4 cellular contexts compared by ENCODE assay signal in the genomic region with DNA sequence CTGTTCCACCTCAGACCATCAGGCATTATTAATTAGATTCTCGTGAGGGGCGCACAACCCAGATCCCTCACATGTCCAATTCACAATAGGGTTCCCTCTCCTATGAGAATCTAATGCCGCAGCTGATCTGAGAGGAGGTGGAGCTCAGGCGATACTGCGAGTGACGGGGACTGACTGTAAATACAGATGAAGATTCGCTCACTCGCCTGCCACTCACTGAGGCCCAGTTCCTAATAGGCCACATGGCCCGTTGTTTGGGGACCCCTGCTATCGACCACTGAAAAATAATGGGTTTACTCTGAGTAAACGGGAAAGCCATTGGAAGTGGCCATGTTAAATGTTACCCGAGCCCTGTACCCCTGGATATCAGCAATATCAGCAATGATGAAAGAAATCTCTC.
A peak's percentile ranks its signal among the peaks of the same experiment; 100 is the strongest.
TF ChIP-seq lines count a peak whose summit lies in the region.

No MANE protein-coding gene starts in this region.

TF ChIP-seq in SK-N-SH, 30 proteins besides CTCF, POLR2A, EP300 and RAD21:
- TF ChIP-seq ZBTB33 (IDR thresholded peaks at IDR 0.05; ENCODE audit: borderline replicate concordance, low read depth) (no peak), PBX3 (IDR thresholded peaks at IDR 0.05) (peak; percentile 33; the same call in 1 of the 2 replicates)

TF ChIP-seq in SK-N-SH treated with all-trans-retinoic acid at 6 μM for 48 hours, 23 proteins besides CTCF, POLR2A, EP300 and RAD21:
- TF ChIP-seq CSDC2 (CRISPR knock-in tag; IDR thresholded peaks at IDR 0.05) (no peak), ARNTL (CRISPR knock-in tag; IDR thresholded peaks at IDR 0.05; ENCODE audit: borderline replicate concordance, low read depth) (no peak), ZNF565 (CRISPR knock-in tag; conservative IDR thresholded peaks at IDR 0.05; ENCODE audit: low read depth) (no peak), ZNF70 (CRISPR knock-in tag; IDR thresholded peaks at IDR 0.05) (no peak), SNAI2 (CRISPR knock-in tag; IDR thresholded peaks at IDR 0.05) (no peak), GLIS3 (CRISPR knock-in tag; IDR thresholded peaks at IDR 0.05) (no peak), PPARA (CRISPR knock-in tag; IDR thresholded peaks at IDR 0.05; ENCODE audit: borderline replicate concordance) (no peak), BACH2 (CRISPR knock-in tag; IDR thresholded peaks at IDR 0.05; ENCODE audit: borderline replicate concordance) (no peak), TCF4 (CRISPR knock-in tag; IDR thresholded peaks at IDR 0.05; ENCODE audit: borderline replicate concordance) (no peak), ZNF8 (CRISPR knock-in tag; IDR thresholded peaks at IDR 0.05) (no peak), RARB (CRISPR knock-in tag; IDR thresholded peaks at IDR 0.05) (no peak), ESRRG (CRISPR knock-in tag; IDR thresholded peaks at IDR 0.05) (no peak), ZFP3 (CRISPR knock-in tag; IDR thresholded peaks at IDR 0.05) (no peak), CREB5 (CRISPR knock-in tag; IDR thresholded peaks at IDR 0.05; ENCODE audit: low read depth) (no peak), TOX (CRISPR knock-in tag; IDR thresholded peaks at IDR 0.05; ENCODE audit: borderline replicate concordance) (no peak), ZC3H10 (CRISPR knock-in tag; IDR thresholded peaks at IDR 0.05) (no peak)

TF ChIP-seq in HEK293T, 16 proteins besides CTCF, POLR2A, EP300 and RAD21:
- TF ChIP-seq PKNOX1 (IDR thresholded peaks at IDR 0.05) (peak; percentile 14; the same call in 1 of the 2 replicates), ELF4 (IDR thresholded peaks at IDR 0.05) (no peak)

TF ChIP-seq in K562, 482 proteins besides CTCF, POLR2A, EP300 and RAD21:
- peak; percentile 96 for TF ChIP-seq PKNOX1 (IDR thresholded peaks at IDR 0.05)
- no peak for TF ChIP-seq SNIP1 (IDR thresholded peaks at IDR 0.05; ENCODE audit: low read depth)
- TF ChIP-seq, protein P1, sequence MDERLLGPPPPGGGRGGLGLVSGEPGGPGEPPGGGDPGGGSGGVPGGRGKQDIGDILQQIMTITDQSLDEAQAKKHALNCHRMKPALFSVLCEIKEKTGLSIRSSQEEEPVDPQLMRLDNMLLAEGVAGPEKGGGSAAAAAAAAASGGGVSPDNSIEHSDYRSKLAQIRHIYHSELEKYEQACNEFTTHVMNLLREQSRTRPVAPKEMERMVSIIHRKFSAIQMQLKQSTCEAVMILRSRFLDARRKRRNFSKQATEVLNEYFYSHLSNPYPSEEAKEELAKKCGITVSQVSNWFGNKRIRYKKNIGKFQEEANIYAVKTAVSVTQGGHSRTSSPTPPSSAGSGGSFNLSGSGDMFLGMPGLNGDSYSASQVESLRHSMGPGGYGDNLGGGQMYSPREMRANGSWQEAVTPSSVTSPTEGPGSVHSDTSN (CRISPR knock-in tag; IDR thresholded peaks at IDR 0.05; ENCODE audit: low read depth) = no peak
- TF ChIP-seq, protein P1 (tag; conservative IDR thresholded peaks at IDR 0.05; ENCODE audit: low read depth) = peak; percentile 71
